Comparison of ENCODE assay signal across 27 cellular contexts in genomic region chr6:163435013-163435412, GRCh38.
"Had no signal": no experiment of that assay in that cellular context is flagged by ENCODE, and none has a peak within 500 bp of the region (broad histone marks: within the 10 kb centered on the region; RNA-seq: fewer than 3 reads in every experiment).

No MANE protein-coding gene starts in this region.

- ATAC-seq: foreskin keratinocyte; left lobe of liver; naive thymus-derived CD4-positive, alpha-beta T cell; stimulated activated effector memory CD8-positive, alpha-beta T cell treated with anti-CD3 and anti-CD28 coated beads, Interleukin-12 subunit alpha, Interleukin-12 subunit beta, amount 100 ng/mL, for 72 hours had no signal

- H3K4me2 ChIP-seq: neural progenitor cell had no signal

- H3K9me3 Mint-ChIP-seq: dendritic cell treated with granulocyte-macrophage colony-stimulating factor and Interleukin-4, amounts not matched to agents 40 ng/mL and 50 ng/mL, for 4 days; immature natural killer cell; naive thymus-derived CD4-positive, alpha-beta T cell; nephron; stimulated activated effector memory CD8-positive, alpha-beta T cell treated with anti-CD3 and anti-CD28 coated beads, Interleukin-12 subunit alpha, Interleukin-12 subunit beta, amount 100 ng/mL, for 72 hours; type B pancreatic cell had no signal

- H3K9me3 ChIP-seq: colonic mucosa, esophagus muscularis mucosa, right atrium auricular region, sigmoid colon, stomach, thyroid gland had no signal

- DNase-seq: colonic mucosa; effector memory CD4-positive, alpha-beta T cell; foreskin keratinocyte; glutamatergic neuron; hypothalamus; immature natural killer cell; mesendoderm; midbrain; naive thymus-derived CD4-positive, alpha-beta T cell; sigmoid colon; stimulated activated CD4-positive, alpha-beta T cell treated with anti-CD3 and anti-CD28 coated beads, Interleukin-2, amount 100 ng/mL, for 24 hours; stimulated activated CD4-positive, alpha-beta T cell treated with anti-CD3 and anti-CD28 coated beads, Interleukin-4, amount 100 ng/mL, for 24 hours; stimulated activated naive CD4-positive, alpha-beta T cell treated with Interleukin-2 at 50 U/mL for 16 hours; stomach; thyroid gland had no signal

- H3K27ac ChIP-seq: colonic mucosa, esophagus muscularis mucosa, foreskin keratinocyte, neural progenitor cell, parathyroid adenoma, right atrium auricular region, sigmoid colon, stomach, thyroid gland had no signal

- H3K36me3 Mint-ChIP-seq: immature natural killer cell; stimulated activated effector memory CD8-positive, alpha-beta T cell treated with anti-CD3 and anti-CD28 coated beads, Interleukin-12 subunit alpha, Interleukin-12 subunit beta, amount 100 ng/mL, for 72 hours had no signal

- H3K27ac Mint-ChIP-seq: dendritic cell treated with granulocyte-macrophage colony-stimulating factor and Interleukin-4, amounts not matched to agents 40 ng/mL and 50 ng/mL, for 4 days; immature natural killer cell; nephron; neural progenitor cell; progenitor cell of endocrine pancreas; stimulated activated effector memory CD8-positive, alpha-beta T cell treated with anti-CD3 and anti-CD28 coated beads, Interleukin-12 subunit alpha, Interleukin-12 subunit beta, amount 100 ng/mL, for 72 hours; type B pancreatic cell had no signal

- H3K27me3 ChIP-seq: colonic mucosa, esophagus muscularis mucosa, foreskin keratinocyte, neural progenitor cell, right atrium auricular region, sigmoid colon, stomach, thyroid gland had no signal

- H3K36me3 ChIP-seq: colonic mucosa, esophagus muscularis mucosa, neural progenitor cell, right atrium auricular region, sigmoid colon, stomach, thyroid gland had no signal

- H3K4me3 ChIP-seq: colonic mucosa, esophagus muscularis mucosa, neural progenitor cell, right atrium auricular region, sigmoid colon, stomach, thyroid gland had no signal

- H3K4me3 Mint-ChIP-seq: dendritic cell treated with granulocyte-macrophage colony-stimulating factor and Interleukin-4, amounts not matched to agents 40 ng/mL and 50 ng/mL, for 4 days; immature natural killer cell; naive thymus-derived CD4-positive, alpha-beta T cell; nephron; neural progenitor cell; stimulated activated effector memory CD8-positive, alpha-beta T cell treated with anti-CD3 and anti-CD28 coated beads, Interleukin-12 subunit alpha, Interleukin-12 subunit beta, amount 100 ng/mL, for 72 hours; type B pancreatic cell had no signal

- H3K4me1 Mint-ChIP-seq: neural progenitor cell had no signal

- H3K9ac ChIP-seq: neural progenitor cell, parathyroid adenoma had no signal

- H3K27me3 Mint-ChIP-seq: dendritic cell treated with granulocyte-macrophage colony-stimulating factor and Interleukin-4, amounts not matched to agents 40 ng/mL and 50 ng/mL, for 4 days; naive thymus-derived CD4-positive, alpha-beta T cell; progenitor cell of endocrine pancreas; type B pancreatic cell had no signal

- H2AFZ ChIP-seq: neural progenitor cell, parathyroid adenoma had no signal

- FAIRE-seq: endothelial cell of umbilical vein, keratinocyte had no signal

- H3K4me1 ChIP-seq: colonic mucosa, parathyroid adenoma had no signal
